In the genomic region with DNA sequence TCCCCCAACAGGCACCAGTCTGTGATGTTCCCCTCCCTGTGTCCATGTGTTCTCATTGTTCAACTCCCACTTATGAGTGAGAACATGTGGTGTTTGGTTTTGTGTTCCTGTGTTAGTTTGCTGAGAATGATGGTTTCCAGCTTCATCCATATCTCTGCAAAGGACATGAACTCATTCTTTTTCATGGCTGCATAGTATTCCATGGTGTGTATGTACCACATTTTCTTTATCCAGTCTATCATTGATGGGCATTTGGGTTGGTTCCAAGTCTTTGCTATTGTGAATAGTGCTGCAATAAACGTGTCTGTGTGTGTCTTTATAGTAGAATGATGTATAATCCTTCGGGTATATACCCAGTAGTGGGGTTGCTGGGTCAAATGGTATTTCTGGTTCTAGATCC, we compare ENCODE assay signal across 3 cellular contexts.
TF ChIP-seq lines count a peak whose summit lies in the region.

No MANE protein-coding gene starts in this region.

TF ChIP-seq in A549, 52 proteins besides CTCF, POLR2A, EP300 and RAD21:
- TF ChIP-seq KDM1A (IDR thresholded peaks at IDR 0.05; ENCODE audit: low read depth), result peak; percentile 86; the same call in 1 of the 2 replicates
TF ChIP-seq in A549: peak in this region for 1; not testable (repeated sequence) for 51.

TF ChIP-seq in SK-N-SH treated with all-trans-retinoic acid at 6 μM for 48 hours, 23 proteins besides CTCF, POLR2A, EP300 and RAD21:
- peak; percentile 62; the same call in 1 of the 2 replicates for TF ChIP-seq ZNF8 (CRISPR knock-in tag; IDR thresholded peaks at IDR 0.05)
TF ChIP-seq in SK-N-SH treated with all-trans-retinoic acid at 6 μM for 48 hours: peak in this region for 1; not testable (repeated sequence) for 22.

TF ChIP-seq in GM12878, 131 proteins besides CTCF, POLR2A, EP300 and RAD21:
- TF ChIP-seq ZNF217 (IDR thresholded peaks at IDR 0.05), result 0 out of 2 replicates have a peak, but pooled peaks have one; percentile 21
